11 cellular contexts compared by ENCODE assay signal in genomic region chr6:111973897-111974639, GRCh38.
DNase-seq lines count a peak whose midpoint lies in the region; ATAC-seq and TF ChIP-seq lines count a peak whose summit lies in the region.
"Had no signal": no experiment of that assay in that cellular context is flagged by ENCODE, and none has a peak within 500 bp of the region (broad histone marks: within the 10 kb centered on the region; RNA-seq: fewer than 3 reads in every experiment).

No MANE protein-coding gene starts in this region.

- CTCF ChIA-PET in CD4-positive, alpha-beta memory T cell (lab: Charles Lee; ENCODE audit: partially characterized antibody): interaction anchor here (0.5 to 3.5 kb wide), 13 partner anchors 11 to 963 kb away, joined by 3 to 12 read pairs (median 3); partner anchors contain the start of gene FYN

- peaks cover 30 to 60% (median 48%) of the 10 kb centered on the region in 4 donors for H3K4me1 Mint-ChIP-seq in CD4-positive, alpha-beta memory T cell
- peaks cover 14% of the 10 kb centered on the region for H3K4me1 Mint-ChIP-seq in central memory CD8-positive, alpha-beta T cell
- H3K4me1 Mint-ChIP-seq in nephron: peaks cover 38% of the 10 kb centered on the region

- peak overlapping the region; percentile 89 to 99 (median 95) for H3K27ac Mint-ChIP-seq in CD4-positive, alpha-beta memory T cell
- H3K27ac Mint-ChIP-seq in central memory CD8-positive, alpha-beta T cell (ENCODE audit: low read depth): peak overlapping the region; percentile 63
- peak overlapping the region; percentile 51 to 80 (median 68) for H3K27ac Mint-ChIP-seq in nephron

- no peaks in the 10 kb centered on the region for H3K36me3 ChIP-seq in CD4-positive, alpha-beta memory T cell (ENCODE audit: insufficient read depth, low read length)
- no peaks in the 10 kb centered on the region for H3K36me3 ChIP-seq in MG63

- peak overlapping the region in 6 of 8 donors; percentile 7 to 75 (median 64) for H3K4me3 Mint-ChIP-seq in CD4-positive, alpha-beta memory T cell
- H3K4me3 Mint-ChIP-seq in central memory CD8-positive, alpha-beta T cell: no peak overlapping the region
- H3K4me3 Mint-ChIP-seq in nephron: no peak overlapping the region

- peak overlapping the region in 1 of 2 donors; percentile 6 for H3K4me3 ChIP-seq in CD4-positive, alpha-beta memory T cell (ENCODE audit: low read length in 2 of 2)
- no peak overlapping the region; the same call in 1 of the 2 replicates for H3K4me3 ChIP-seq in MG63

- POLR2A ChIA-PET in CD4-positive, alpha-beta memory T cell (lab: Charles Lee; ENCODE audit: partially characterized antibody): interaction anchor here (0.6 to 5.2 kb wide), 14 partner anchors 11 to 271 kb away, joined by 3 to 62 read pairs (median 4); partner anchors contain the start of gene FYN

- no peak for TF ChIP-seq CTCF in nephron (IDR thresholded peaks at IDR 0.05; ENCODE audit: unreplicated experiment in 3 of 3)

- H3K36me3 Mint-ChIP-seq in CD4-positive, alpha-beta memory T cell: no peaks in the 10 kb centered on the region
- H3K36me3 Mint-ChIP-seq in central memory CD8-positive, alpha-beta T cell (ENCODE audit: insufficient read depth): peaks cover 4% of the 10 kb centered on the region
- no peaks in the 10 kb centered on the region for H3K36me3 Mint-ChIP-seq in nephron (ENCODE audit: low read depth)

- peak in 1 of 5 donors; percentile 26 for DNase-seq in CD4-positive, alpha-beta memory T cell
- DNase-seq in NCI-H2171 (lab: John Stamatoyannopoulos, UW) (peak; percentile 17), MG63 (no peak), NOMO-1 (lab: John Stamatoyannopoulos, UW; ENCODE audit: unreplicated experiment in 2 of 2) (no peak)
- DNase-seq in central memory CD8-positive, alpha-beta T cell (ENCODE audit: low spot score in 2 of 2): no peak
- DNase-seq: NCI-H1048, substantia nigra had no signal

- no peaks in the 10 kb centered on the region for H3K27me3 ChIP-seq in CD4-positive, alpha-beta memory T cell (ENCODE audit: insufficient read depth, low read length)
- no peaks in the 10 kb centered on the region for H3K27me3 ChIP-seq in MG63

- intact Hi-C loops in CD4-positive, alpha-beta memory T cell (cut with micrococcal nuclease): loop anchor here (1.0 to 5.0 kb wide), 4 partner anchors 11 to 101 kb away; partner anchors contain the start of gene FYN

- H3K9me3 ChIP-seq in CD4-positive, alpha-beta memory T cell (ENCODE audit: control insufficient read depth in 1 of 2, low read length in 2 of 2): no peaks in the 10 kb centered on the region
- no peaks in the 10 kb centered on the region for H3K9me3 ChIP-seq in MG63

- H3K27ac ChIP-seq in CD4-positive, alpha-beta memory T cell (ENCODE audit: low read depth, low read length): peak overlapping the region; percentile 75

- peaks cover 0 to 2% (median 0%) of the 10 kb centered on the region in 8 donors for H3K9me3 Mint-ChIP-seq in CD4-positive, alpha-beta memory T cell
- no peaks in the 10 kb centered on the region for H3K9me3 Mint-ChIP-seq in central memory CD8-positive, alpha-beta T cell
- no peaks in the 10 kb centered on the region for H3K9me3 Mint-ChIP-seq in nephron
- H3K9me3 Mint-ChIP-seq: activated T-helper 2 cell treated with anti-CD3 and anti-CD28 coated beads, Interferon-gamma antibody, Interleukin-2, Interleukin-4, amounts not matched to agents 10 μg/mL and 5 μg/mL and 100 μg/mL, durations not matched to agents 14 hours and 24 hours and 36 hours had no signal

- H3K27me3 Mint-ChIP-seq in CD4-positive, alpha-beta memory T cell: no peaks in the 10 kb centered on the region
- H3K27me3 Mint-ChIP-seq in central memory CD8-positive, alpha-beta T cell: no peaks in the 10 kb centered on the region
- H3K27me3 Mint-ChIP-seq in nephron (ENCODE audit: low read depth): no peaks in the 10 kb centered on the region

- peaks cover 29% of the 10 kb centered on the region for H3K4me1 ChIP-seq in CD4-positive, alpha-beta memory T cell (ENCODE audit: insufficient read depth, low read length)

- no peak for ATAC-seq in central memory CD8-positive, alpha-beta T cell (replicated peaks; ENCODE audit: extremely low read depth, poor library complexity, severe bottlenecking)
- no peak for ATAC-seq in GM19328 (IDR thresholded peaks at IDR 0.05; ENCODE audit: unreplicated experiment)
- no peak for ATAC-seq in HG03139 (IDR thresholded peaks at IDR 0.05; ENCODE audit: unreplicated experiment)

Comparison
In these comparisons a context has a peak if more than half of its experiments do, and no peak if none do; other contexts are left out.
1. H3K4me3 Mint-ChIP-seq: peak in CD4-positive, alpha-beta memory T cell (6 of 8); none in central memory CD8-positive, alpha-beta T cell (single experiment) and nephron (0 of 3).
2. Peak in every context shown above with its lines, with median percentiles within 50 percentile points of each other: H3K27ac Mint-ChIP-seq.